26 cellular contexts compared by ENCODE assay signal in the genomic region with DNA sequence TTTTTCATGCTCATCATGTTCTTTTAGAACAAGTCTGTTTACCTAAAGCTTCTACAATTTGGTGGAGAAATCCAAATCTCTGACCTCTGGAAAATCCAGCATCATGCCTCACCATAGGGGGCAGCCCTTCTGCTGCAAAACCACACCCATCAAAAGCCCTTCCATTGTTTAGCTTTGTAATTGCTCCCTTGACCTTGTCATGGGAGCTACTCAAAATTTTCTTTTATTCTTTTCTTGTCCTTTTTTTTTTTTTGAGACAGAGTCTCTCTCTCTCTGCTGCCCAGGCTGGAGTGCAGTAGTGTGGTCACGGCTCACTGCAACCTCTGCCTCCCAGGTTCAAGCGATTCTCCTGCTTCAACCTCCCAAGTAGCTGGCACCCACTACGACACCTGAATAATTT.
"Had no signal": no experiment of that assay in that cellular context is flagged by ENCODE, and none has a peak within 500 bp of the region (broad histone marks: within the 10 kb centered on the region; RNA-seq: fewer than 3 reads in every experiment).

No MANE protein-coding gene starts in this region.

- H3K27me3 ChIP-seq: colonic mucosa, esophagus squamous epithelium, gastrocnemius medialis, heart right ventricle, left lung had no signal

- H3K27ac ChIP-seq: colonic mucosa, epithelial cell of prostate, esophagus squamous epithelium, gastrocnemius medialis, heart right ventricle, left lung, lower lobe of right lung had no signal

- H3K4me1 ChIP-seq: colonic mucosa, esophagus squamous epithelium, gastrocnemius medialis, heart right ventricle, left lung, lower lobe of right lung had no signal

- DNase-seq: colonic mucosa; cortex of kidney; effector CD8-positive, alpha-beta T cell; effector memory CD8-positive, alpha-beta T cell; endodermal cell; erythroblast; esophagus squamous epithelium; foreskin fibroblast; foreskin melanocyte; gastrocnemius medialis; glutamatergic neuron; head of caudate nucleus; heart right ventricle; hippocampal formation; left cardiac atrium; left lung; left ventricle myocardium superior; lower lobe of right lung; mesenchymal stem cell; mucosa of descending colon; naive B cell had no signal

- H3K36me3 ChIP-seq: colonic mucosa, esophagus squamous epithelium, gastrocnemius medialis, heart right ventricle, left lung, lower lobe of right lung had no signal

- H3K4me3 ChIP-seq: colonic mucosa, esophagus squamous epithelium, gastrocnemius medialis, heart right ventricle, left lung, lower lobe of right lung, mucosa of descending colon had no signal

- ATAC-seq: effector memory CD8-positive, alpha-beta T cell; esophagus mucosa; gastrocnemius medialis; heart right ventricle; left cardiac atrium; left lung; left ventricle myocardium superior; lower lobe of right lung; mucosa of descending colon had no signal

- FAIRE-seq: endometrium, islet of Langerhans, keratinocyte had no signal

- H3K9me3 ChIP-seq: colonic mucosa, gastrocnemius medialis, left lung, lower lobe of right lung, mucosa of descending colon had no signal
